ENCODE assay signal across 16 cellular contexts in the genomic region with DNA sequence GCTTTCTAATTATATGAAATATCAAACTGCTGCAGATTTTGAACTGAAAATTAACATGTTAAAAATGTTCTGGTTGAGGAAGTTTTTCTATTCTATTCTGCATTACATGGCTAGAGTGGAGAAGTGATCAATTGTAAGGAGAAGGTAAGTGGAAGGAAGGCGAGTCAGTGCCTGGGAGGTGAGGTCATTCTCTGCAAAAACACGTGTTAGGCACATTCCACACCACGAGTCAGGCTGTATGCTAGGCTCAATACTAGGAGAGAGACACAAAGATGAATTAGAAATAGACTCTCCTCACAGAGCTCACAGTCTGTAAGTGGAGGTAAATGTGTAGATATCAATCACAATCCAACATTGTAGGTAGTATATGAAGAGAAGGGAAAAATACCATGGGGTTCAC.
DNase-seq lines count a peak whose midpoint lies in the region; ATAC-seq, FAIRE-seq and TF ChIP-seq lines count a peak whose summit lies in the region.
"Had no signal": no experiment of that assay in that cellular context is flagged by ENCODE, and none has a peak within 500 bp of the region (broad histone marks: within the 10 kb centered on the region; RNA-seq: fewer than 3 reads in every experiment).

No MANE protein-coding gene starts in this region.

- FAIRE-seq in HTR-8/SVneo (lab: Jason Lieb, UNC) = peak; percentile 51
- FAIRE-seq in D721Med (lab: Jason Lieb, UNC) = no peak
- FAIRE-seq: GM12878, GM18507 had no signal

- H3K27ac ChIP-seq in heart right ventricle = no peak overlapping the region
- H3K27ac ChIP-seq: BLaER1 treated with 17β-estradiol and CSF1 and Interleukin-3, amounts not matched to agents 10 nM and 100 nM had no signal

- intact Hi-C loops in heart right ventricle (cut with DNase I) = no loop called here

- no peaks in the 10 kb centered on the region for H3K4me1 ChIP-seq in heart right ventricle
- H3K4me1 ChIP-seq: BLaER1 treated with 17β-estradiol and CSF1 and Interleukin-3, amounts not matched to agents 10 nM and 100 nM had no signal

- H3K4me3 ChIP-seq in epithelial cell of esophagus (ENCODE audit: low read length) (no peak overlapping the region), heart right ventricle (no peak overlapping the region)
- H3K4me3 ChIP-seq: BLaER1 treated with 17β-estradiol and CSF1 and Interleukin-3, amounts not matched to agents 10 nM and 100 nM; GM12878 had no signal

- peak; percentile 7 for DNase-seq in Daoy (ENCODE audit: low read depth)
- no peak for DNase-seq in HTR-8/SVneo (ENCODE audit: insufficient read length, low spot score)
- peak; percentile 36 for DNase-seq in epithelial cell of esophagus (ENCODE audit: low read depth)
- DNase-seq in islet precursor cell = peak; percentile 59
- DNase-seq in SHP77 (lab: John Stamatoyannopoulos, UW) = no peak
- no peak for DNase-seq in D721Med (ENCODE audit: insufficient read length, low spot score)
- DNase-seq in heart right ventricle = no peak
- no peak for DNase-seq in NCI-H524 (lab: John Stamatoyannopoulos, UW)
- DNase-seq: 8988T; Calu3; CD4-positive, alpha-beta T cell; DMS79 treated with DMSO at 0.1 percent for 48 hours; H7 had no signal

- H3K27me3 ChIP-seq in heart right ventricle = peaks cover 0 to 6% (median 0%) of the 10 kb centered on the region in 7 donors
- H3K27me3 ChIP-seq: BLaER1 treated with 17β-estradiol and CSF1 and Interleukin-3, amounts not matched to agents 10 nM and 100 nM had no signal

- no peak for ATAC-seq in heart right ventricle
- ATAC-seq: GM12878 had no signal

- H3K9me3 ChIP-seq in heart right ventricle = no peaks in the 10 kb centered on the region
- H3K9me3 ChIP-seq: BLaER1 treated with 17β-estradiol and CSF1 and Interleukin-3, amounts not matched to agents 10 nM and 100 nM had no signal

- WGBS in heart right ventricle, 2 donors = 35 to 53% methylated on average over 3 of the region's 3 CpGs

- no peak for TF ChIP-seq CTCF in epithelial cell of esophagus (IDR thresholded peaks at IDR 0.05; ENCODE audit: insufficient read depth, low read depth, low read length, missing control alignments)
- no peak for TF ChIP-seq CTCF in D721Med (IDR thresholded peaks at IDR 0.05; ENCODE audit: insufficient read depth, missing control alignments)
- TF ChIP-seq CTCF in heart right ventricle (IDR thresholded peaks at IDR 0.05) = no peak

- H3K36me3 ChIP-seq in heart right ventricle = no peaks in the 10 kb centered on the region
- H3K36me3 ChIP-seq: BLaER1 treated with 17β-estradiol and CSF1 and Interleukin-3, amounts not matched to agents 10 nM and 100 nM had no signal

Comparison
In these comparisons a context has a peak if more than half of its experiments do, and no peak if none do; other contexts are left out.
1. DNase-seq: peak in Daoy (single experiment), epithelial cell of esophagus (single experiment) and islet precursor cell (single experiment); none in HTR-8/SVneo (single experiment), SHP77 (0 of 2), D721Med (single experiment), heart right ventricle (0 of 2) and NCI-H524 (0 of 2).